In the genomic region with DNA sequence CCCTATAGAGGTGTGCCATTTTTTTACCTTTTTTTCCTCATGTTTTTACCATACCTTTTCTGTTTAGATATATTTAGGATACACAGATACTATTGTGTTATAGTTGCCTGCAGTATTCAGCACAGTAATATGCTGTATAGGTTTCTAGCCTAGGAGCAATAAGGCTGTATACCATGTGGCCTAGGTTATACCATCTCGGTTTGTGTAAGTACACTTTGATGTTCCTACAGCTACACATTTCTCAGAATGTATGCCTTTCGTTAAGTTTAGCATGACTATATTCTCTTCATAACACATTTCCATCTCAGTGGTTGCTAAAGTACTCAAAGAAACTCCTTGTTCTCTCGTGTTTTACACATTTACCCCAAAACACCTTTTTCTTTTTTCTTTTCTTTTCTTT, we compare ENCODE assay signal across 17 cellular contexts. TPM values are rescaled to one million over a fixed set of nuclear protein-coding genes. Genes with fewer than 3 reads are reported as not detected.
DNase-seq lines count a peak whose midpoint lies in the region; ATAC-seq and TF ChIP-seq lines count a peak whose summit lies in the region.
"Had no signal": no experiment of that assay in that cellular context is flagged by ENCODE, and none has a peak within 500 bp of the region (broad histone marks: within the 10 kb centered on the region; RNA-seq: fewer than 3 reads in every experiment).

No MANE protein-coding gene starts in this region.

- CTCF ChIA-PET in activated naive CD4-positive, alpha-beta T cell treated with anti-CD3 and anti-CD28 coated beads, Interleukin-2, amount 10 ng/mL, durations not matched to agents 7 days and 5 days (lab: Charles Lee): no interaction called here

- DNase-seq in activated naive CD4-positive, alpha-beta T cell treated with anti-CD3 and anti-CD28 coated beads, Interleukin-2, amount 10 ng/mL, durations not matched to agents 7 days and 5 days: no peak
- DNase-seq in activated naive CD4-positive, alpha-beta T cell (lab: John Stamatoyannopoulos, UW): no peak
- DNase-seq in T-helper 17 cell (no peak), DMS 273 (lab: John Stamatoyannopoulos, UW; ENCODE audit: unreplicated experiment) (no peak), nephron progenitor cell (no peak), ACHN (no peak)
- no peak for DNase-seq in activated T-helper 2 cell treated with anti-CD3 and anti-CD28 coated beads, Interferon-gamma antibody, Interleukin-2, Interleukin-4, amounts not matched to agents 10 μg/mL and 5 μg/mL and 100 μg/mL, durations not matched to agents 14 hours and 24 hours and 36 hours (ENCODE audit: low spot score)
- no peak for DNase-seq in stimulated activated effector memory CD8-positive, alpha-beta T cell treated with anti-CD3 and anti-CD28 coated beads, Interleukin-12 subunit alpha, Interleukin-12 subunit beta, amount 100 ng/mL, for 72 hours (ENCODE audit: low spot score in 2 of 2)
- DNase-seq: DMS 273 treated with DMSO at 0.1 percent for 48 hours, GF-D8, GOT3, KBM-7, MV-4-11, NCI-H1417, NCI-H187 treated with DMSO at 0.1 percent for 48 hours, NCI-H526 treated with DMSO at 0.1 percent for 48 hours had no signal

- peak overlapping the region; percentile 60 for H3K27ac Mint-ChIP-seq in activated naive CD4-positive, alpha-beta T cell treated with anti-CD3 and anti-CD28 coated beads, Interleukin-2, amount 10 ng/mL, durations not matched to agents 7 days and 5 days
- peak overlapping the region; percentile 71 for H3K27ac Mint-ChIP-seq in T-helper 17 cell
- peak overlapping the region; percentile 30 for H3K27ac Mint-ChIP-seq in activated T-helper 2 cell treated with anti-CD3 and anti-CD28 coated beads, Interferon-gamma antibody, Interleukin-2, Interleukin-4, amounts not matched to agents 10 μg/mL and 5 μg/mL and 100 μg/mL, durations not matched to agents 14 hours and 24 hours and 36 hours
- peak overlapping the region; percentile 43 for H3K27ac Mint-ChIP-seq in stimulated activated effector memory CD8-positive, alpha-beta T cell treated with anti-CD3 and anti-CD28 coated beads, Interleukin-12 subunit alpha, Interleukin-12 subunit beta, amount 100 ng/mL, for 72 hours
- H3K27ac Mint-ChIP-seq in nephron progenitor cell: no peak overlapping the region

- peaks cover 46% of the 10 kb centered on the region for H3K4me1 Mint-ChIP-seq in activated naive CD4-positive, alpha-beta T cell treated with anti-CD3 and anti-CD28 coated beads, Interleukin-2, amount 10 ng/mL, durations not matched to agents 7 days and 5 days
- H3K4me1 Mint-ChIP-seq in T-helper 17 cell (peaks cover 19% of the 10 kb centered on the region), nephron progenitor cell (peaks cover 5% of the 10 kb centered on the region)
- peaks cover 13% of the 10 kb centered on the region for H3K4me1 Mint-ChIP-seq in activated T-helper 2 cell treated with anti-CD3 and anti-CD28 coated beads, Interferon-gamma antibody, Interleukin-2, Interleukin-4, amounts not matched to agents 10 μg/mL and 5 μg/mL and 100 μg/mL, durations not matched to agents 14 hours and 24 hours and 36 hours (ENCODE audit: low read depth)
- H3K4me1 Mint-ChIP-seq in stimulated activated effector memory CD8-positive, alpha-beta T cell treated with anti-CD3 and anti-CD28 coated beads, Interleukin-12 subunit alpha, Interleukin-12 subunit beta, amount 100 ng/mL, for 72 hours: peaks cover 27% of the 10 kb centered on the region

- H3K27me3 Mint-ChIP-seq in activated naive CD4-positive, alpha-beta T cell treated with anti-CD3 and anti-CD28 coated beads, Interleukin-2, amount 10 ng/mL, durations not matched to agents 7 days and 5 days: no peaks in the 10 kb centered on the region
- H3K27me3 Mint-ChIP-seq in T-helper 17 cell (no peaks in the 10 kb centered on the region), nephron progenitor cell (ENCODE audit: low read depth, poor library complexity) (no peaks in the 10 kb centered on the region)
- H3K27me3 Mint-ChIP-seq in activated T-helper 2 cell treated with anti-CD3 and anti-CD28 coated beads, Interferon-gamma antibody, Interleukin-2, Interleukin-4, amounts not matched to agents 10 μg/mL and 5 μg/mL and 100 μg/mL, durations not matched to agents 14 hours and 24 hours and 36 hours (ENCODE audit: low read depth): no peaks in the 10 kb centered on the region

- ATAC-seq in T-helper 17 cell: no peak
- ATAC-seq in stimulated activated effector memory CD8-positive, alpha-beta T cell treated with anti-CD3 and anti-CD28 coated beads, Interleukin-12 subunit alpha, Interleukin-12 subunit beta, amount 100 ng/mL, for 72 hours: peak; percentile 92

- peaks cover 29% of the 10 kb centered on the region for H3K36me3 Mint-ChIP-seq in activated naive CD4-positive, alpha-beta T cell treated with anti-CD3 and anti-CD28 coated beads, Interleukin-2, amount 10 ng/mL, durations not matched to agents 7 days and 5 days
- no peaks in the 10 kb centered on the region for H3K36me3 Mint-ChIP-seq in T-helper 17 cell (ENCODE audit: low read depth)
- peaks cover 40% of the 10 kb centered on the region for H3K36me3 Mint-ChIP-seq in activated T-helper 2 cell treated with anti-CD3 and anti-CD28 coated beads, Interferon-gamma antibody, Interleukin-2, Interleukin-4, amounts not matched to agents 10 μg/mL and 5 μg/mL and 100 μg/mL, durations not matched to agents 14 hours and 24 hours and 36 hours (ENCODE audit: low read depth)
- peaks cover 84% of the 10 kb centered on the region for H3K36me3 Mint-ChIP-seq in stimulated activated effector memory CD8-positive, alpha-beta T cell treated with anti-CD3 and anti-CD28 coated beads, Interleukin-12 subunit alpha, Interleukin-12 subunit beta, amount 100 ng/mL, for 72 hours
- peaks cover 56% of the 10 kb centered on the region for H3K36me3 Mint-ChIP-seq in nephron progenitor cell (ENCODE audit: low read depth)

- no peak overlapping the region for H3K4me3 Mint-ChIP-seq in activated naive CD4-positive, alpha-beta T cell treated with anti-CD3 and anti-CD28 coated beads, Interleukin-2, amount 10 ng/mL, durations not matched to agents 7 days and 5 days
- H3K4me3 Mint-ChIP-seq in T-helper 17 cell: no peak overlapping the region
- no peak overlapping the region for H3K4me3 Mint-ChIP-seq in activated T-helper 2 cell treated with anti-CD3 and anti-CD28 coated beads, Interferon-gamma antibody, Interleukin-2, Interleukin-4, amounts not matched to agents 10 μg/mL and 5 μg/mL and 100 μg/mL, durations not matched to agents 14 hours and 24 hours and 36 hours (ENCODE audit: low read depth)
- no peak overlapping the region for H3K4me3 Mint-ChIP-seq in stimulated activated effector memory CD8-positive, alpha-beta T cell treated with anti-CD3 and anti-CD28 coated beads, Interleukin-12 subunit alpha, Interleukin-12 subunit beta, amount 100 ng/mL, for 72 hours
- no peak overlapping the region for H3K4me3 Mint-ChIP-seq in nephron progenitor cell

- in situ Hi-C loops in ACHN (cut with HindIII; ENCODE audit: low pct_ligation_motif_present, low pct_unique_long_range_greater_than_20kb, low sequenced_read_pairs): no loop called here

- no peaks in the 10 kb centered on the region for H3K9me3 Mint-ChIP-seq in activated naive CD4-positive, alpha-beta T cell treated with anti-CD3 and anti-CD28 coated beads, Interleukin-2, amount 10 ng/mL, durations not matched to agents 7 days and 5 days
- H3K9me3 Mint-ChIP-seq in activated T-helper 2 cell treated with anti-CD3 and anti-CD28 coated beads, Interferon-gamma antibody, Interleukin-2, Interleukin-4, amounts not matched to agents 10 μg/mL and 5 μg/mL and 100 μg/mL, durations not matched to agents 14 hours and 24 hours and 36 hours: no peaks in the 10 kb centered on the region
- no peaks in the 10 kb centered on the region for H3K9me3 Mint-ChIP-seq in stimulated activated effector memory CD8-positive, alpha-beta T cell treated with anti-CD3 and anti-CD28 coated beads, Interleukin-12 subunit alpha, Interleukin-12 subunit beta, amount 100 ng/mL, for 72 hours
- peaks cover 4% of the 10 kb centered on the region for H3K9me3 Mint-ChIP-seq in nephron progenitor cell

- H3K9me3 ChIP-seq in T-helper 17 cell (ENCODE audit: control insufficient read depth, low read length, poor library complexity, severe bottlenecking): no peaks in the 10 kb centered on the region
- H3K9me3 ChIP-seq: BLaER1 had no signal

- no peak for TF ChIP-seq CTCF in nephron progenitor cell (IDR thresholded peaks at IDR 0.05)

- intact Hi-C loops in activated T-helper 2 cell treated with anti-CD3 and anti-CD28 coated beads, Interferon-gamma antibody, Interleukin-2, Interleukin-4, amounts not matched to agents 10 μg/mL and 5 μg/mL and 100 μg/mL, durations not matched to agents 14 hours and 24 hours and 36 hours (cut with micrococcal nuclease): no loop called here

RNA-seq across cellular contexts. Expression of a gene that starts 23.0 kb away (rescaled TPM):
- total RNA-seq in T-helper 17 cell: 100 to 1,000 TPM; 153 to 165 TPM
- total RNA-seq in activated T-helper 2 cell treated with anti-CD3 and anti-CD28 coated beads, Interferon-gamma antibody, Interleukin-2, Interleukin-4, amounts not matched to agents 10 μg/mL and 5 μg/mL and 100 μg/mL, durations not matched to agents 14 hours and 24 hours and 36 hours: 249 and 262 TPM in 2 replicates
